In the genomic region with DNA sequence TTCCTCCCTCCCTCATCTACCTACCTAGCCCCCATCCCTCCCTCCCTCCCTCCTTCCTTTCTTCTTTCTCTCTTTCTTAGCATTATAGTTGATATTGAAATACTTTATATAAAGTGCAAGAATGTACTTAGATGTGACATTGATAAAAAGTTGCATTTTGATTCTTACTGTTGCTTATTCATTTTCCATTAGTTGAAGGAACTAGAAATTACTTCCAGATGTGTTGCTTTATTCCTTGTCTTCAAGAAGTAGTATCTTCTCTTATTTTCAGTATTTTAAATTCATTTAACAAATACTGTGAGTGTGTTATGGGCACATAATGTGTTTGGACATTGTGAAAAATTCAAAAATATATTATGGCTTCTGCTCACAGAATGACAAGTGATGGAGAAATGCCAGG, we compare ENCODE assay signal across 5 cellular contexts.
"Had no signal": no experiment of that assay in that cellular context is flagged by ENCODE, and none has a peak within 500 bp of the region (broad histone marks: within the 10 kb centered on the region; RNA-seq: fewer than 3 reads in every experiment).

No MANE protein-coding gene starts in this region.

- H3K9me3 Mint-ChIP-seq: GM23338, H9 had no signal

- H3K4me3 Mint-ChIP-seq: GM23338, H9 had no signal

- H3K27ac Mint-ChIP-seq: GM23338, H9 had no signal

- DNase-seq: H9, HCEC 1CT, IMR-90 had no signal

- ATAC-seq: GM23338, K562 had no signal

- H3K4me3 ChIP-seq: GM23338, K562 had no signal
